ENCODE assay signal across 8 cellular contexts in the genomic region with DNA sequence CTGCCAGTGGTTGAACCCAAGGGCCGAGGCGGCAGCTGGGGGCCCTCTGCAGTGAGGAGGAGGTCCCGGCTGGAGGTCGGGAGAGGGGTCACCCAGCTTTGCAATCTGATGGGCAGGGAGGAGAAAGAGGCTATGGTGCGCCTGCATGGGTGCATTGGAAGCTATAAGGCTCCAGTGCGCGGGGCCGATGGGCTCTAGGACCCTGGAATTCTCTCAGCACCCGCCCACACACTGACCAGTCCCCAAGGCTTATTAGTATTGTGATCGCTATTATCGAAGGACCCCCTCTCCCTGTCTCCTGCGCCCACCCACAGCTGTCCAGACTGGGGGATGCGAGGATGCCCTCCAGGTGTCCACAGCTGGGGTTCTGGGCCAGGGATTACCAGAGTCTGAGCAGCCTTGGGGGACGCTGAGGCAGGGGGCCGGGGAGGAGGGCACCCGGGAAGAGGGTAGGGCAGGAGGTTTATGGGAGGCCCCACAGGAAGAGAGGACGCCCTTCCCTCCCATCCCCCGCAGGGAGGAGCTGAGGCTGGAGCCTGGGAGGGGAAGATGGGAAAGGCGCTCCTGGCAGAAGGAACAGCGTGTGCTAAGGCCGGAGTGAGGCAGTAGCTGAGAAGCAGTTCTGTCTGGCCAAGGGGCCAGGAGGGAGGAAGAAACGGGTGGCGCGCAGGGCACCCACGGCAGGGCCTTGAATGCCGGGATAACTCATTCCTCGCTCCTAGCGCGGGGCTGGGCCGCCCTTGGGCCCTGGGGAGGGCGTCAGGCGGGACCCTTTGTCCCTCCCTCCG. TPM values are rescaled to one million over a fixed set of nuclear protein-coding genes. Genes with fewer than 3 reads are reported as not detected.
DNase-seq lines count a peak whose midpoint lies in the region; ATAC-seq, FAIRE-seq and TF ChIP-seq lines count a peak whose summit lies in the region.

No MANE protein-coding gene starts in this region.

- H3K4me3 ChIP-seq in kidney (ENCODE audit: low read length in 2 of 2) (peak overlapping the region in 1 of 2 donors; percentile 41), stomach smooth muscle (ENCODE audit: low read length in 2 of 2) (peak overlapping the region; percentile 52 to 71)

- no peaks in the 10 kb centered on the region for H3K36me3 ChIP-seq in kidney (ENCODE audit: control insufficient read depth in 1 of 2, insufficient read depth in 2 of 2, low read length in 2 of 2)
- H3K36me3 ChIP-seq in stomach smooth muscle (ENCODE audit: control insufficient read depth in 2 of 2, insufficient read depth in 2 of 2, low read length in 2 of 2): no peaks in the 10 kb centered on the region

- H3K9me3 ChIP-seq in kidney (ENCODE audit: control insufficient read depth in 1 of 2, low read length in 2 of 2) (no peaks in the 10 kb centered on the region), stomach smooth muscle (ENCODE audit: control insufficient read depth in 2 of 2, low read length in 2 of 2) (no peaks in the 10 kb centered on the region)

- H3K9ac ChIP-seq in kidney (ENCODE audit: low read length in 2 of 2) (peak overlapping the region; percentile 48 to 51), stomach smooth muscle (ENCODE audit: low read length in 2 of 2) (peak overlapping the region; percentile 69 to 72)

- DNase-seq in brain pericyte (ENCODE audit: low read depth, low spot score) (peak; percentile 69), kidney (peak; percentile 95), SIG-M5 treated with dmso at 0.1 percent for 504 hours (lab: John Stamatoyannopoulos, UW; ENCODE audit: unreplicated experiment) (no peak), NCI-H2081 (lab: John Stamatoyannopoulos, UW) (no peak)

- H3K4me1 ChIP-seq in kidney (ENCODE audit: control insufficient read depth in 1 of 2, insufficient read depth in 1 of 2, low read depth in 1 of 2, low read length in 2 of 2) (peaks cover 0 to 8% of the 10 kb centered on the region in 2 donors), stomach smooth muscle (ENCODE audit: control insufficient read depth, insufficient read depth, low read length) (peaks cover 14% of the 10 kb centered on the region)

- ATAC-seq in HG02759 (IDR thresholded peaks at IDR 0.05; ENCODE audit: unreplicated experiment) (peak; percentile 29), GM18498 (IDR thresholded peaks at IDR 0.05; ENCODE audit: unreplicated experiment) (no peak), HG03095 (IDR thresholded peaks at IDR 0.05; ENCODE audit: unreplicated experiment) (no peak)

- TF ChIP-seq CTCF in kidney (IDR thresholded peaks at IDR 0.05; ENCODE audit: borderline replicate concordance, extremely low read depth, insufficient read depth): no peak

- peak overlapping the region; percentile 16 to 74 for H3K27ac ChIP-seq in kidney (ENCODE audit: low read depth in 2 of 2, low read length in 2 of 2)
- H3K27ac ChIP-seq in stomach smooth muscle (ENCODE audit: low read length): peak overlapping the region; percentile 69

- no peak for FAIRE-seq in kidney (lab: Jason Lieb, UNC)

- intact Hi-C loops in kidney (cut with DNase I): no loop called here

- H3K27me3 ChIP-seq in stomach smooth muscle (ENCODE audit: control insufficient read depth in 1 of 2, insufficient read depth in 2 of 2, low read length in 2 of 2): no peaks in the 10 kb centered on the region

RNA-seq across cellular contexts. Expression of gene C9orf50, which starts 24.2 kb away (rescaled TPM):
- 1.1 TPM for total RNA-seq in kidney
- 2.8 TPM for polyA plus RNA-seq in kidney (ENCODE audit: insufficient read depth, low read depth, low replicate concordance)

RNA-seq across cellular contexts. Expression of gene NTMT1, which starts 29.2 kb away (rescaled TPM):
- 32.6 TPM for total RNA-seq in kidney
- polyA plus RNA-seq in kidney (ENCODE audit: insufficient read depth, low read depth, low replicate concordance): 61.2 TPM

RNA-seq across cellular contexts. Expression of gene ASB6, which starts 45.2 kb away (rescaled TPM):
- 22.5 TPM for total RNA-seq in kidney
- polyA plus RNA-seq in kidney (ENCODE audit: insufficient read depth, low read depth, low replicate concordance): 18.1 TPM

Comparison
In these comparisons a context has a peak if more than half of its experiments do, and no peak if none do; other contexts are left out.
1. DNase-seq: peak in brain pericyte (single experiment) and kidney (single experiment); none in SIG-M5 treated with dmso at 0.1 percent for 504 hours (single experiment) and NCI-H2081 (0 of 2).